In genomic region chr6:63504777-63505384, GRCh38 we compare ENCODE assay signal across 10 cellular contexts.
DNase-seq lines count a peak whose midpoint lies in the region; ATAC-seq and TF ChIP-seq lines count a peak whose summit lies in the region.
"Had no signal": no experiment of that assay in that cellular context is flagged by ENCODE, and none has a peak within 500 bp of the region (broad histone marks: within the 10 kb centered on the region; RNA-seq: fewer than 3 reads in every experiment).

No MANE protein-coding gene starts in this region.

- TF ChIP-seq POLR2A in stomach (IDR thresholded peaks at IDR 0.05): no peak

- H3K4me3 ChIP-seq in osteoblast (ENCODE audit: insufficient read depth, low read length): no peak overlapping the region
- H3K4me3 ChIP-seq in stomach: no peak overlapping the region
- H3K4me3 ChIP-seq: cardiac muscle cell had no signal

- H3K4me1 ChIP-seq in osteoblast (ENCODE audit: insufficient read depth, low read length) (no peaks in the 10 kb centered on the region), stomach (peaks cover 0 to 9% (median 4%) of the 10 kb centered on the region in 4 donors)

- no peak overlapping the region for H3K4me2 ChIP-seq in osteoblast (ENCODE audit: insufficient read depth, low read length)

- no peak overlapping the region for H2AFZ ChIP-seq in osteoblast (ENCODE audit: low read length)

- H4K20me1 ChIP-seq in osteoblast (ENCODE audit: insufficient read depth, low read length): no peaks in the 10 kb centered on the region

- peaks cover 2% of the 10 kb centered on the region for H3K27me3 Mint-ChIP-seq in activated T-helper 1 cell treated with anti-CD3 and anti-CD28 coated beads, Interleukin-12 subunit alpha, Interleukin-12 subunit beta, Interleukin-2, Interleukin-4 antibody, amounts not matched to agents 30 ng/mL and 10 ng/mL and 1 ng/mL, durations not matched to agents 14 hours and 24 hours and 36 hours (ENCODE audit: insufficient read depth)

- H3K9me3 ChIP-seq in osteoblast (ENCODE audit: low read depth, low read length) (no peaks in the 10 kb centered on the region), stomach (no peaks in the 10 kb centered on the region)

- no peak for TF ChIP-seq EP300 in stomach (IDR thresholded peaks at IDR 0.05)

- peaks cover 7% of the 10 kb centered on the region for H3K4me1 Mint-ChIP-seq in activated T-helper 1 cell treated with anti-CD3 and anti-CD28 coated beads, Interleukin-12 subunit alpha, Interleukin-12 subunit beta, Interleukin-2, Interleukin-4 antibody, amounts not matched to agents 30 ng/mL and 10 ng/mL and 1 ng/mL, durations not matched to agents 14 hours and 24 hours and 36 hours (ENCODE audit: low read depth)

- no peak for TF ChIP-seq CTCF in osteoblast (IDR thresholded peaks at IDR 0.05; ENCODE audit: extremely low read depth, low read depth, low read length)
- TF ChIP-seq CTCF in stomach (IDR thresholded peaks at IDR 0.05): no peak

- no peak overlapping the region for H3K27ac ChIP-seq in osteoblast (ENCODE audit: low read depth, low read length)
- H3K27ac ChIP-seq in stomach: no peak overlapping the region
- H3K27ac ChIP-seq: cardiac muscle cell had no signal

- no peak for DNase-seq in activated T-helper 1 cell treated with anti-CD3 and anti-CD28 coated beads, Interleukin-12 subunit alpha, Interleukin-12 subunit beta, Interleukin-2, Interleukin-4 antibody, amounts not matched to agents 30 ng/mL and 10 ng/mL and 1 ng/mL, durations not matched to agents 14 hours and 24 hours and 36 hours (ENCODE audit: low spot score)
- no peak for DNase-seq in osteoblast (ENCODE audit: insufficient read length, low spot score, missing footprints)
- no peak for DNase-seq in stomach
- no peak for DNase-seq in epidermal melanocyte (ENCODE audit: insufficient read length, low spot score)
- DNase-seq in NCI-H1105 (lab: John Stamatoyannopoulos, UW): no peak
- DNase-seq: head of caudate nucleus had no signal

- no peaks in the 10 kb centered on the region for H3K36me3 ChIP-seq in osteoblast (ENCODE audit: insufficient read depth, low read length)
- no peaks in the 10 kb centered on the region for H3K36me3 ChIP-seq in stomach
- H3K36me3 ChIP-seq: cardiac muscle cell had no signal

- peak overlapping the region; percentile 19 for H3K27ac Mint-ChIP-seq in activated T-helper 1 cell treated with anti-CD3 and anti-CD28 coated beads, Interleukin-12 subunit alpha, Interleukin-12 subunit beta, Interleukin-2, Interleukin-4 antibody, amounts not matched to agents 30 ng/mL and 10 ng/mL and 1 ng/mL, durations not matched to agents 14 hours and 24 hours and 36 hours

- H3K4me3 Mint-ChIP-seq in activated T-helper 1 cell treated with anti-CD3 and anti-CD28 coated beads, Interleukin-12 subunit alpha, Interleukin-12 subunit beta, Interleukin-2, Interleukin-4 antibody, amounts not matched to agents 30 ng/mL and 10 ng/mL and 1 ng/mL, durations not matched to agents 14 hours and 24 hours and 36 hours: no peak overlapping the region

- peak; percentile 100 for ATAC-seq in GM18517 (IDR thresholded peaks at IDR 0.05; ENCODE audit: unreplicated experiment)
- peak; percentile 95 for ATAC-seq in GM21367 (IDR thresholded peaks at IDR 0.05; ENCODE audit: unreplicated experiment)
- ATAC-seq in HG03066 (IDR thresholded peaks at IDR 0.05; ENCODE audit: low read depth, unreplicated experiment): peak; percentile 96

- intact Hi-C loops in activated T-helper 1 cell treated with anti-CD3 and anti-CD28 coated beads, Interleukin-12 subunit alpha, Interleukin-12 subunit beta, Interleukin-2, Interleukin-4 antibody, amounts not matched to agents 30 ng/mL and 10 ng/mL and 1 ng/mL, durations not matched to agents 14 hours and 24 hours and 36 hours (cut with micrococcal nuclease): loop anchor here (1.0 kb wide), 1 partner anchor 69 kb away; no protein-coding TSS in a partner anchor
- intact Hi-C loops in stomach (cut with DNase I; ENCODE audit: low total_unique reads): no loop called here

- 80 to 92% (median 82%) methylated on average over 3 of the region's 3 CpGs for WGBS in stomach, 5 donors

- no peaks in the 10 kb centered on the region for H3K9me3 Mint-ChIP-seq in activated T-helper 1 cell treated with anti-CD3 and anti-CD28 coated beads, Interleukin-12 subunit alpha, Interleukin-12 subunit beta, Interleukin-2, Interleukin-4 antibody, amounts not matched to agents 30 ng/mL and 10 ng/mL and 1 ng/mL, durations not matched to agents 14 hours and 24 hours and 36 hours

- H3K79me2 ChIP-seq in osteoblast (ENCODE audit: insufficient read depth, low read length): no peaks in the 10 kb centered on the region

- no peaks in the 10 kb centered on the region for H3K36me3 Mint-ChIP-seq in activated T-helper 1 cell treated with anti-CD3 and anti-CD28 coated beads, Interleukin-12 subunit alpha, Interleukin-12 subunit beta, Interleukin-2, Interleukin-4 antibody, amounts not matched to agents 30 ng/mL and 10 ng/mL and 1 ng/mL, durations not matched to agents 14 hours and 24 hours and 36 hours (ENCODE audit: low read depth)

- H3K27me3 ChIP-seq in osteoblast (ENCODE audit: insufficient read depth, low read length) (no peaks in the 10 kb centered on the region), stomach (no peaks in the 10 kb centered on the region)
- H3K27me3 ChIP-seq: cardiac muscle cell had no signal
